In the genomic region with DNA sequence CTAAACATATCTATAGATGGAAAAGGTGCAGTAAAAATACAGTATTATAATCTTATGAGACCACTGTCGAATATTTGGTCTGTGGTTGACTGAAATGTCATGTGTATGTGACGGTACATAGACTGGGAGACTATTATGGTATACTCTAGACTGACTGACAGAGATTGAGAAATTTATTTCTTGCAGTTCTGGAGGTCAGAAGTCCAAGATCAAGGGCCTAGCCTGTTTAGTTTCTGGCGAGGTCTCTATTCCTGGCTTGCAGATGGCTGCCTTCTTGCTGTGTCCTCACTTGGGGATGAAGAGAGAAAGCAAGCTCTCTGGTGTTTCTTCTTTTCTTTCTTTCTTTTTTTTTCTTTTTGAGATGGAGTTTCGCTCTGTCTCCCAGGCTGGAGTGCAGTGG, we compare ENCODE assay signal across 41 cellular contexts.
"Had no signal": no experiment of that assay in that cellular context is flagged by ENCODE, and none has a peak within 500 bp of the region (broad histone marks: within the 10 kb centered on the region; RNA-seq: fewer than 3 reads in every experiment).

No MANE protein-coding gene starts in this region.

- H3K9me3 Mint-ChIP-seq: activated naive CD4-positive, alpha-beta T cell treated with anti-CD3 and anti-CD28 coated beads for 36 hours; activated naive CD4-positive, alpha-beta T cell treated with anti-CD3 and anti-CD28 coated beads, Interleukin-2, amount 10 ng/mL, durations not matched to agents 7 days and 5 days; activated naive CD4-positive, alpha-beta T cell treated with anti-CD3 and anti-CD28 coated beads, Interleukin-2, amount 50 U/mL, for 24 hours; activated naive CD4-positive, alpha-beta T cell treated with anti-CD3 and anti-CD28 coated beads, Interleukin-2, amount 50 U/mL, for 72 hours; activated naive CD8-positive, alpha-beta T cell treated with anti-CD3 and anti-CD28 coated beads for 36 hours; activated naive CD8-positive, alpha-beta T cell treated with anti-CD3 and anti-CD28 coated beads, Interleukin-2, amount 10 ng/mL, durations not matched to agents 7 days and 5 days; activated naive CD8-positive, alpha-beta T cell treated with anti-CD3 and anti-CD28 coated beads, Interleukin-2, amount 50 U/mL, for 24 hours; activated T-cell treated with anti-CD3 and anti-CD28 coated beads, Interleukin-2, amount 50 U/mL, for 24 hours; activated T-cell treated with anti-CD3 and anti-CD28 coated beads, Interleukin-2, amount 50 U/mL, for 4 hours; activated T-cell treated with anti-CD3 and anti-CD28 coated beads, Interleukin-2, amount 50 U/mL, for 72 hours; activated T-helper 1 cell treated with anti-CD3 and anti-CD28 coated beads, Interleukin-12 subunit alpha, Interleukin-12 subunit beta, Interleukin-2, Interleukin-4 antibody, amounts not matched to agents 30 ng/mL and 10 ng/mL and 1 ng/mL, durations not matched to agents 14 hours and 24 hours and 36 hours; activated T-helper 17 cell treated with anti-CD3 and anti-CD28 coated beads, Interleukin-2, amount 50 U/mL, for 72 hours; activated T-helper 2 cell treated with anti-CD3 and anti-CD28 coated beads, Interferon-gamma antibody, Interleukin-2, Interleukin-4, amounts not matched to agents 10 μg/mL and 5 μg/mL and 100 μg/mL, durations not matched to agents 14 hours and 24 hours and 36 hours; central memory CD8-positive, alpha-beta T cell had no signal

- H3K9me3 ChIP-seq: adrenal gland, ascending aorta, body of pancreas, breast epithelium had no signal

- H3K36me3 ChIP-seq: adrenal gland, ascending aorta, brain microvascular endothelial cell, breast epithelium, cardiac muscle cell had no signal

- FAIRE-seq: astrocyte, bronchial epithelial cell had no signal

- ATAC-seq: activated naive CD4-positive, alpha-beta T cell treated with anti-CD3 and anti-CD28 coated beads, Interleukin-2, amount 50 U/mL, for 72 hours; activated naive CD8-positive, alpha-beta T cell treated with anti-CD3 and anti-CD28 coated beads, Interleukin-2, amount 50 U/mL, for 24 hours; activated T-cell treated with anti-CD3 and anti-CD28 coated beads, Interleukin-2, amount 50 U/mL, for 4 hours; activated T-cell treated with anti-CD3 and anti-CD28 coated beads, Interleukin-2, amount 50 U/mL, for 72 hours; activated T-helper 17 cell treated with anti-CD3 and anti-CD28 coated beads, Interleukin-2, amount 50 U/mL, for 72 hours; body of pancreas had no signal

- H3K4me1 ChIP-seq: adrenal gland, ascending aorta, body of pancreas, breast epithelium had no signal

- H3K27me3 Mint-ChIP-seq: activated naive CD4-positive, alpha-beta T cell treated with anti-CD3 and anti-CD28 coated beads, Interleukin-2, amount 50 U/mL, for 24 hours; activated T-cell treated with anti-CD3 and anti-CD28 coated beads, Interleukin-2, amount 50 U/mL, for 24 hours; brain; central memory CD8-positive, alpha-beta T cell had no signal

- DNase-seq: activated effector memory CD4-positive, alpha-beta T cell treated with anti-CD3 and anti-CD28 coated beads, Interleukin-2, amount 50 U/mL, for 16 hours; activated effector memory CD4-positive, alpha-beta T cell treated with Interleukin-2 at 50 U/mL for 16 hours; activated gamma-delta T cell; activated gamma-delta T cell treated with Interleukin-2 at 50 U/mL for 16 hours; activated naive CD4-positive, alpha-beta T cell; activated naive CD4-positive, alpha-beta T cell treated with anti-CD3 and anti-CD28 coated beads for 36 hours; activated naive CD4-positive, alpha-beta T cell treated with anti-CD3 and anti-CD28 coated beads, Interleukin-2, amount 10 ng/mL, durations not matched to agents 7 days and 5 days; activated naive CD4-positive, alpha-beta T cell treated with anti-CD3 and anti-CD28 coated beads, Interleukin-2, amount 50 U/mL, for 16 hours; activated naive CD4-positive, alpha-beta T cell treated with Interleukin-2 at 50 U/mL for 16 hours; activated naive CD8-positive, alpha-beta T cell treated with anti-CD3 and anti-CD28 coated beads for 36 hours; activated naive CD8-positive, alpha-beta T cell treated with anti-CD3 and anti-CD28 coated beads, Interleukin-2, amount 10 ng/mL, durations not matched to agents 7 days and 5 days; activated naive CD8-positive, alpha-beta T cell treated with anti-CD3 and anti-CD28 coated beads, Interleukin-2, amount 50 U/mL, for 24 hours; activated T-cell treated with anti-CD3 and anti-CD28 coated beads for 4 hours; activated T-cell treated with anti-CD3 and anti-CD28 coated beads, Interleukin-2, amount 50 U/mL, for 1 hour; activated T-cell treated with anti-CD3 and anti-CD28 coated beads, Interleukin-2, amount 50 U/mL, for 24 hours; activated T-cell treated with anti-CD3 and anti-CD28 coated beads, Interleukin-2, amount 50 U/mL, for 4 hours; activated T-cell treated with anti-CD3 and anti-CD28 coated beads, Interleukin-2, amount 50 U/mL, for 48 hours; activated T-cell treated with anti-CD3 and anti-CD28 coated beads, Interleukin-2, amount 50 U/mL, for 72 hours; adrenal gland; amniotic stem cell; amygdala; anterior cingulate cortex; aorta; body of pancreas; brain microvascular endothelial cell; caudate nucleus; central memory CD4-positive, alpha-beta T cell; cerebellar nuclear complex had no signal

- H3K4me3 Mint-ChIP-seq: activated naive CD4-positive, alpha-beta T cell treated with anti-CD3 and anti-CD28 coated beads for 36 hours; activated naive CD4-positive, alpha-beta T cell treated with anti-CD3 and anti-CD28 coated beads, Interleukin-2, amount 10 ng/mL, durations not matched to agents 7 days and 5 days; activated naive CD4-positive, alpha-beta T cell treated with anti-CD3 and anti-CD28 coated beads, Interleukin-2, amount 50 U/mL, for 24 hours; activated naive CD8-positive, alpha-beta T cell; activated naive CD8-positive, alpha-beta T cell treated with anti-CD3 and anti-CD28 coated beads for 36 hours; activated naive CD8-positive, alpha-beta T cell treated with anti-CD3 and anti-CD28 coated beads, Interleukin-2, amount 10 ng/mL, durations not matched to agents 7 days and 5 days; activated naive CD8-positive, alpha-beta T cell treated with anti-CD3 and anti-CD28 coated beads, Interleukin-2, amount 50 U/mL, for 24 hours; activated T-cell treated with anti-CD3 and anti-CD28 coated beads, Interleukin-2, amount 50 U/mL, for 24 hours; activated T-cell treated with anti-CD3 and anti-CD28 coated beads, Interleukin-2, amount 50 U/mL, for 4 hours; activated T-cell treated with anti-CD3 and anti-CD28 coated beads, Interleukin-2, amount 50 U/mL, for 72 hours; activated T-helper 1 cell treated with anti-CD3 and anti-CD28 coated beads, Interleukin-12 subunit alpha, Interleukin-12 subunit beta, Interleukin-2, Interleukin-4 antibody, amounts not matched to agents 30 ng/mL and 10 ng/mL and 1 ng/mL, durations not matched to agents 14 hours and 24 hours and 36 hours; activated T-helper 17 cell treated with anti-CD3 and anti-CD28 coated beads, Interleukin-2, amount 50 U/mL, for 72 hours; brain; central memory CD8-positive, alpha-beta T cell had no signal

- H3K27me3 ChIP-seq: adrenal gland, ascending aorta, body of pancreas, brain microvascular endothelial cell, breast epithelium, cardiac muscle cell had no signal

- H3K27ac Mint-ChIP-seq: activated naive CD4-positive, alpha-beta T cell treated with anti-CD3 and anti-CD28 coated beads for 36 hours; activated naive CD4-positive, alpha-beta T cell treated with anti-CD3 and anti-CD28 coated beads, Interleukin-2, amount 10 ng/mL, durations not matched to agents 7 days and 5 days; activated naive CD4-positive, alpha-beta T cell treated with anti-CD3 and anti-CD28 coated beads, Interleukin-2, amount 50 U/mL, for 24 hours; activated naive CD4-positive, alpha-beta T cell treated with anti-CD3 and anti-CD28 coated beads, Interleukin-2, amount 50 U/mL, for 72 hours; activated naive CD8-positive, alpha-beta T cell; activated naive CD8-positive, alpha-beta T cell treated with anti-CD3 and anti-CD28 coated beads for 36 hours; activated naive CD8-positive, alpha-beta T cell treated with anti-CD3 and anti-CD28 coated beads, Interleukin-2, amount 10 ng/mL, durations not matched to agents 7 days and 5 days; activated naive CD8-positive, alpha-beta T cell treated with anti-CD3 and anti-CD28 coated beads, Interleukin-2, amount 50 U/mL, for 24 hours; activated T-cell treated with anti-CD3 and anti-CD28 coated beads, Interleukin-2, amount 50 U/mL, for 24 hours; activated T-cell treated with anti-CD3 and anti-CD28 coated beads, Interleukin-2, amount 50 U/mL, for 72 hours; activated T-helper 1 cell treated with anti-CD3 and anti-CD28 coated beads, Interleukin-12 subunit alpha, Interleukin-12 subunit beta, Interleukin-2, Interleukin-4 antibody, amounts not matched to agents 30 ng/mL and 10 ng/mL and 1 ng/mL, durations not matched to agents 14 hours and 24 hours and 36 hours; activated T-helper 17 cell treated with anti-CD3 and anti-CD28 coated beads, Interleukin-2, amount 50 U/mL, for 72 hours; activated T-helper 2 cell treated with anti-CD3 and anti-CD28 coated beads, Interferon-gamma antibody, Interleukin-2, Interleukin-4, amounts not matched to agents 10 μg/mL and 5 μg/mL and 100 μg/mL, durations not matched to agents 14 hours and 24 hours and 36 hours; brain had no signal

- H3K36me3 Mint-ChIP-seq: activated naive CD4-positive, alpha-beta T cell treated with anti-CD3 and anti-CD28 coated beads, Interleukin-2, amount 10 ng/mL, durations not matched to agents 7 days and 5 days; activated naive CD4-positive, alpha-beta T cell treated with anti-CD3 and anti-CD28 coated beads, Interleukin-2, amount 50 U/mL, for 24 hours; activated naive CD4-positive, alpha-beta T cell treated with anti-CD3 and anti-CD28 coated beads, Interleukin-2, amount 50 U/mL, for 72 hours; activated naive CD8-positive, alpha-beta T cell; activated naive CD8-positive, alpha-beta T cell treated with anti-CD3 and anti-CD28 coated beads for 36 hours; activated naive CD8-positive, alpha-beta T cell treated with anti-CD3 and anti-CD28 coated beads, Interleukin-2, amount 10 ng/mL, durations not matched to agents 7 days and 5 days; brain had no signal

- H3K4me3 ChIP-seq: adrenal gland, ascending aorta, body of pancreas, breast epithelium, cardiac muscle cell had no signal

- H3K27ac ChIP-seq: adrenal gland, ascending aorta, body of pancreas, brain microvascular endothelial cell, breast epithelium, cardiac muscle cell had no signal

- H3K4me1 Mint-ChIP-seq: activated naive CD4-positive, alpha-beta T cell treated with anti-CD3 and anti-CD28 coated beads, Interleukin-2, amount 50 U/mL, for 24 hours; activated naive CD8-positive, alpha-beta T cell treated with anti-CD3 and anti-CD28 coated beads for 36 hours; activated naive CD8-positive, alpha-beta T cell treated with anti-CD3 and anti-CD28 coated beads, Interleukin-2, amount 10 ng/mL, durations not matched to agents 7 days and 5 days; activated naive CD8-positive, alpha-beta T cell treated with anti-CD3 and anti-CD28 coated beads, Interleukin-2, amount 50 U/mL, for 24 hours; activated T-helper 17 cell treated with anti-CD3 and anti-CD28 coated beads, Interleukin-2, amount 50 U/mL, for 72 hours; brain; central memory CD8-positive, alpha-beta T cell had no signal
